ENCODE assay signal across 8 cellular contexts in the genomic region with DNA sequence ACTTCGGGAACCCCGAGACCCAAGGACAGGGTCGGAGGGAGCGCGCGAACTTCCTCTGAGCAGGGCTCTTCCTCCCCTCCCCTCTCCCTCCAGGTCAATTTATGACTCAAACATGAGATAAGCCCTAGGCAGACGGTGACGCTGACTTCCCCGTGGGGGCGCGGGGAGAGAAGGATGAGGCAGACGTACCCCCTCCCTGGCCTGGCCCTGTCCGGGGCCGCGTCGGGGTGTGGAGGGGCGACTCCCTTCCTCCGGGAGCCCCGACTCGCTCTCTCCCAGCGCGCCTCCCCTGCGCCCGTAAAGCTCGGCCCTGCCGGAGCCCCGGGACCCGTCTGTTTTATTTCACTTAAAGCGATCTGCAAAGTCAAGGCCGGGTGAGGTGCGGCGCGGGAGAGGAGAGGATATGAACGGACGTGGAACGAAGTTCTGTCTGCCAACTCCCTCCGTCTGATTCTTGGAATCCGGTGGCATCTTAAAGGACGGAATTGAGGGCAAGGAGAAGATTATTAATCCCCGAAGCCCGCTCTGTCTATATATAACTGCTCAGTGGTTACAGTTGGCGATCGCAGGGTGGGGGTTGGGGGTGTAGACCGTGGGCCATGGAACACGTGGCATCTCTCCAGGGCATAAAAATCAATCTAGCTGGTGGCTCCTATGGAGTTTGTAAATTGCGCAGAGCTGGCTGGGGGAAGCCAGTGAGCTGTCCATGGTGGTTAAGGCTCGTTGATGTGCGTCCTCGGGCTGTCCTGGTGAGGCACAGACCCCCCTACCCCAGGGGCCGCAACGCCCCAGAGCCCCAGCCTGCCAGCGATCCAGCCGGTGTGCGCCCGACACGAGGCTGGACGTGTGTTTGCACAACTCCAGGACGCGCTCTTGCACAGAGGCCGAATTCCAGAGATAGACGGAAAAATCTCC. TPM values are rescaled to one million over a fixed set of nuclear protein-coding genes. Genes with fewer than 3 reads are reported as not detected.
A peak's percentile ranks its signal among the peaks of the same experiment; 100 is the strongest.
DNase-seq lines count a peak whose midpoint lies in the region; ATAC-seq, FAIRE-seq and TF ChIP-seq lines count a peak whose summit lies in the region.

No MANE protein-coding gene starts in this region.

- H3K27me3 Mint-ChIP-seq in astrocyte (ENCODE audit: low read depth, unreplicated experiment): peaks cover 9% of the 10 kb centered on the region

- H3K9ac ChIP-seq in astrocyte (ENCODE audit: low read length): peak overlapping the region; percentile 82

- no peaks in the 10 kb centered on the region for H3K9me3 Mint-ChIP-seq in astrocyte (ENCODE audit: unreplicated experiment)

- H3K36me3 Mint-ChIP-seq in astrocyte (ENCODE audit: low read depth, unreplicated experiment): no peaks in the 10 kb centered on the region

- no peaks in the 10 kb centered on the region for H3K27me3 ChIP-seq in astrocyte (ENCODE audit: insufficient read depth, low read length)

- H4K20me1 ChIP-seq in astrocyte (ENCODE audit: insufficient read depth, low read length): no peaks in the 10 kb centered on the region

- TF ChIP-seq CTCF in astrocyte (IDR thresholded peaks at IDR 0.05; ENCODE audit: insufficient read depth, low read depth, low read length): no peak

- peak overlapping the region; percentile 82 for H3K4me3 Mint-ChIP-seq in astrocyte (ENCODE audit: unreplicated experiment)

- peak; percentile 39 for DNase-seq in stimulated activated CD4-positive, alpha-beta T cell treated with anti-CD3 and anti-CD28 coated beads, Interleukin-15, amount 100 ng/mL, for 24 hours
- DNase-seq in stimulated activated CD4-positive, alpha-beta T cell treated with anti-CD3 and anti-CD28 coated beads, Interleukin-4, amount 100 ng/mL, for 1 hour: no peak
- peak; percentile 66 for DNase-seq in astrocyte (ENCODE audit: low read depth)
- no peak for DNase-seq in left lobe of liver (ENCODE audit: low spot score)
- DNase-seq in NCI-H2081 treated with DMSO at 0.1 percent for 48 hours (lab: John Stamatoyannopoulos, UW): no peak
- no peak for DNase-seq in SKM-1 treated with dmso at 0.1 percent for 144 hours (lab: John Stamatoyannopoulos, UW; ENCODE audit: unreplicated experiment)

- no peak for FAIRE-seq in astrocyte (lab: Jason Lieb, UNC)

- H3K36me3 ChIP-seq in astrocyte (ENCODE audit: insufficient read depth, low read length): no peaks in the 10 kb centered on the region

- no peaks in the 10 kb centered on the region for H3K9me3 ChIP-seq in astrocyte (ENCODE audit: insufficient read depth, low read depth, low read length)

- H2AFZ ChIP-seq in astrocyte (ENCODE audit: low read depth, low read length): peak overlapping the region; percentile 57

- peak overlapping the region; percentile 93 for H3K4me2 ChIP-seq in astrocyte (ENCODE audit: low read length)

- H3K4me1 ChIP-seq in astrocyte (ENCODE audit: insufficient read depth, low read length): peaks cover 34% of the 10 kb centered on the region

- no peaks in the 10 kb centered on the region for H3K79me2 ChIP-seq in astrocyte (ENCODE audit: insufficient read depth, low read length)

- H3K4me3 ChIP-seq in astrocyte (ENCODE audit: insufficient read depth, low read depth, low read length): peak overlapping the region; percentile 56

- H3K27ac ChIP-seq in astrocyte (ENCODE audit: low read depth, low read length): peak overlapping the region; percentile 63

- ATAC-seq in left lobe of liver: peak; percentile 49
- ATAC-seq in GM19035 (IDR thresholded peaks at IDR 0.05; ENCODE audit: unreplicated experiment): no peak
- no peak for ATAC-seq in GM21717 (IDR thresholded peaks at IDR 0.05; ENCODE audit: unreplicated experiment)

- peaks cover 22% of the 10 kb centered on the region for H3K4me1 Mint-ChIP-seq in astrocyte (ENCODE audit: low read depth, unreplicated experiment)

- H3K27ac Mint-ChIP-seq in astrocyte (ENCODE audit: unreplicated experiment): peak overlapping the region; percentile 96

RNA-seq across cellular contexts. Expression of gene PTHLH, which starts 2.9 kb away (rescaled TPM):
- 48.5 and 53.5 TPM in 2 replicates for total RNA-seq in astrocyte
- 0.10 TPM for total RNA-seq in left lobe of liver

Comparison
In these comparisons a context has a peak if more than half of its experiments do, and no peak if none do; other contexts are left out.
1. DNase-seq: peak in stimulated activated CD4-positive, alpha-beta T cell treated with anti-CD3 and anti-CD28 coated beads, Interleukin-15, amount 100 ng/mL, for 24 hours (single experiment) and astrocyte (single experiment); none in stimulated activated CD4-positive, alpha-beta T cell treated with anti-CD3 and anti-CD28 coated beads, Interleukin-4, amount 100 ng/mL, for 1 hour (single experiment), left lobe of liver (single experiment), NCI-H2081 treated with DMSO at 0.1 percent for 48 hours (single experiment) and SKM-1 treated with dmso at 0.1 percent for 144 hours (single experiment).
2. RNA of gene PTHLH, which starts 2.9 kb away (total RNA-seq): 48.5 to 53.5 TPM in astrocyte; 0.10 TPM in left lobe of liver (single experiment); every median in the first group is over 10 times any median in the second.